In the genomic region with DNA sequence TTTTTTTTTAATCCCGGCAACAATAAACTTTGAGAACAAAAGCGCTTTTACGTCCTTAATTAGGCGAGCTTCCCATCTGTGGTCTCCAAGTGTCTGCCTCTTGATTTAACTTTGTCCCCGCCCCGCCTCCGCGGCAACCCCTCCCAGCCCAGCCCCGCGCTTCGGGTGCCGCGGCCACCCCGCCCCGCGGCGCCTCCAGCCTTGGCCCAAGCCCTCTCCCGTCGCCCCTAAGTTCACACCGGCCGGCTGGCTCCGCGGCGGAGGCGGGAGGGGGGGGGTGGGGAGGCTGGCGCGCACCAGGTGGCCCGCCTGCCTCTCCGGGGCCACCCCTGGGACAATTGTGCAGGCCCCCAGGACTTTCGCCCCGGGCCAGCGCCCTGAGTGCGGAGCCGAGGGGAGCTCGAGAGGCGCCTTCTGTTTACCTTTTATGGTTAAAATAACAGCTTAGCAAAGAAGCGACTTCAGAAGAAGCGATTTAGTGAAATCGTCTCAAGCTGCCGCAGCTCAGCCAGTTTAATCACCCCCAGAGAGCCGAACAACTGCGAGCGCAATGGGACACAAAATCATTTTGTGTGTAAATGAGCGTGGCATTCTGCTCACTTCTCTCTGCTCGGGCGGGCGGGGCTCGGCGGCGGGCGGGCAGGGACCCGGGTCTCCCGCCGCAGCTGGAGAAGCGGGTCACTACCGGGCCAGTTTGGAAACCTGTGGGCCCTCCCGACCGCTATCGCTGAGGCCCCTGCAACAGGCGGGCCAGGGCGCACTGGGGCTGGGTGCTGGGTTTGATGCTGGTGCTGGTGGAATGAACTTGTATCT, we compare ENCODE assay signal across 8 cellular contexts. TPM values are rescaled to one million over a fixed set of nuclear protein-coding genes. Genes with fewer than 3 reads are reported as not detected.
DNase-seq lines count a peak whose midpoint lies in the region; ATAC-seq and TF ChIP-seq lines count a peak whose summit lies in the region.

No MANE protein-coding gene starts in this region.

- peaks cover 24% of the 10 kb centered on the region for H3K27me3 Mint-ChIP-seq in GM23338 (ENCODE audit: insufficient read depth, low read depth, poor library complexity)

- H3K4me1 ChIP-seq in GM23338 (ENCODE audit: insufficient read depth) (peaks cover 24% of the 10 kb centered on the region), PC-9 (replicated peaks; ENCODE audit: insufficient read depth) (0 out of 2 replicates have a peak, but pooled peaks cover 6% of the 10 kb centered on the region), lower lobe of right lung (peaks cover 12% of the 10 kb centered on the region), tibial artery (peaks cover 0 to 37% (median 15%) of the 10 kb centered on the region in 4 donors)

- H3K27ac ChIP-seq in GM23338 (ENCODE audit: low read depth) (peak overlapping the region; percentile 72; the same call in 1 of the 2 replicates), PC-9 (no peak overlapping the region), dorsolateral prefrontal cortex (peak overlapping the region in 50 of 59 donors; percentile 5 to 94 (median 86)), lower lobe of right lung (peak overlapping the region; percentile 91), tibial artery (peak overlapping the region; percentile 84 to 97)

- peaks cover 10% of the 10 kb centered on the region; the same call in 1 of the 2 replicates for H4K20me1 ChIP-seq in GM23338 (replicated peaks; ENCODE audit: insufficient read depth)
- H4K20me1 ChIP-seq in PC-9 (ENCODE audit: insufficient read depth) = no peaks in the 10 kb centered on the region

- 0 out of 2 replicates have a peak, but pooled peaks cover 5% of the 10 kb centered on the region for H3F3A ChIP-seq in GM23338 (replicated peaks; ENCODE audit: low read depth)
- peaks cover 4% of the 10 kb centered on the region; the same call in 1 of the 2 replicates for H3F3A ChIP-seq in PC-9 (ENCODE audit: insufficient read depth, low read depth)

- H2AFZ ChIP-seq in GM23338 (peak overlapping the region; percentile 18; the same call in 1 of the 2 replicates), PC-9 (no peak overlapping the region)

- H3K4me3 ChIP-seq in GM23338 (peak overlapping the region; percentile 88), PC-9 (peak overlapping the region; percentile 82), dorsolateral prefrontal cortex (peak overlapping the region; percentile 52 to 81 (median 69)), lower lobe of right lung (peak overlapping the region; percentile 76), tibial artery (peak overlapping the region; percentile 83 to 91)

- H3K27ac Mint-ChIP-seq in GM23338 = peak overlapping the region; percentile 92

- H3K9me3 Mint-ChIP-seq in GM23338 = no peaks in the 10 kb centered on the region; the same call in 2 of the 3 replicates

- H3K4me2 ChIP-seq in GM23338 (peak overlapping the region; percentile 96), PC-9 (peak overlapping the region; percentile 88)

- ATAC-seq in GM23338 = peak; percentile 27
- peak; percentile 35 to 40 for ATAC-seq in lower lobe of right lung
- no peak for ATAC-seq in GM18861 (IDR thresholded peaks at IDR 0.05; ENCODE audit: unreplicated experiment)
- no peak for ATAC-seq in GM21390 (IDR thresholded peaks at IDR 0.05; ENCODE audit: unreplicated experiment)

- TF ChIP-seq CTCF in GM23338 (conservative IDR thresholded peaks at IDR 0.05; ENCODE audit: low read depth in 2 of 2) (no peak), PC-9 (conservative IDR thresholded peaks at IDR 0.05) (no peak), dorsolateral prefrontal cortex (IDR thresholded peaks at IDR 0.05 in 54 of 56, conservative IDR thresholded peaks at IDR 0.05 in 2 of 56; ENCODE audit: low read depth in 1 of 56, partially characterized antibody in 56 of 56) (no peak), lower lobe of right lung (IDR thresholded peaks at IDR 0.05) (no peak), tibial artery (IDR thresholded peaks at IDR 0.05) (no peak)

- H3K4me3 Mint-ChIP-seq in GM23338 = peak overlapping the region; percentile 92

- intact Hi-C loops in PC-9 (cut with micrococcal nuclease; ENCODE audit: unreplicated experiment) (loop anchor here (5.0 kb wide), 2 partner anchors 199 to 339 kb away; no protein-coding TSS in a partner anchor), dorsolateral prefrontal cortex (cut with DNase I) (loop anchor here in 1 of 2 donors (10.0 kb wide), 1 partner anchor 337 kb away; no protein-coding TSS in a partner anchor), lower lobe of right lung (cut with DNase I) (no loop called here), tibial artery (cut with DNase I; ENCODE audit: low total_unique reads) (loop anchor here (5.0 kb wide), 1 partner anchor 199 kb away; no protein-coding TSS in a partner anchor)

- H3K36me3 Mint-ChIP-seq in GM23338 (ENCODE audit: low read depth) = peaks cover 37% of the 10 kb centered on the region

- CTCF ChIA-PET in PC-9 (lab: Charles Lee) = no interaction called here

- BruUV-seq in PC-9 (replicated peaks; lab: Mats Ljungman, UMichigan) = no TSS peak

- no peaks in the 10 kb centered on the region for H3K9me3 ChIP-seq in PC-9 (ENCODE audit: insufficient read depth, low read depth)
- no peaks in the 10 kb centered on the region for H3K9me3 ChIP-seq in lower lobe of right lung
- no peaks in the 10 kb centered on the region for H3K9me3 ChIP-seq in tibial artery

- H3K27me3 ChIP-seq in GM23338 (ENCODE audit: insufficient read depth) = no peaks in the 10 kb centered on the region
- H3K27me3 ChIP-seq in PC-9 (ENCODE audit: insufficient read depth, low read depth) = no peaks in the 10 kb centered on the region
- H3K27me3 ChIP-seq in dorsolateral prefrontal cortex = peaks cover 0 to 19% (median 0%) of the 10 kb centered on the region in 45 donors
- peaks cover 10% of the 10 kb centered on the region for H3K27me3 ChIP-seq in lower lobe of right lung (ENCODE audit: low read depth)
- no peaks in the 10 kb centered on the region for H3K27me3 ChIP-seq in tibial artery

- H3K79me2 ChIP-seq in GM23338 (replicated peaks; ENCODE audit: insufficient read depth) (0 out of 2 replicates have a peak, but pooled peaks cover 6% of the 10 kb centered on the region), PC-9 (ENCODE audit: low read depth) (no peaks in the 10 kb centered on the region)

- H3K36me3 ChIP-seq in GM23338 (ENCODE audit: insufficient read depth) = no peaks in the 10 kb centered on the region; the same call in 1 of the 2 replicates
- H3K36me3 ChIP-seq in PC-9 (ENCODE audit: low read depth) = peaks cover 11% of the 10 kb centered on the region; the same call in 1 of the 2 replicates
- peaks cover 28% of the 10 kb centered on the region for H3K36me3 ChIP-seq in lower lobe of right lung
- peaks cover 0 to 26% (median 20%) of the 10 kb centered on the region in 3 donors for H3K36me3 ChIP-seq in tibial artery

- peaks cover 31% of the 10 kb centered on the region for H3K4me1 Mint-ChIP-seq in GM23338

- peak; percentile 83 for DNase-seq in GM23338 (ENCODE audit: low spot score)
- DNase-seq in PC-9 = no peak
- DNase-seq in dorsolateral prefrontal cortex = peak in 1 of 10 donors; percentile 22
- DNase-seq in lower lobe of right lung = no peak
- peak; percentile 30 to 78 for DNase-seq in tibial artery
- DNase-seq in NCI-H774 (lab: John Stamatoyannopoulos, UW) = no peak

- POLR2A ChIA-PET in PC-9 (lab: Charles Lee; ENCODE audit: unreplicated experiment) = no interaction called here

- H3K9me2 ChIP-seq in GM23338 (ENCODE audit: insufficient read depth) (no peaks in the 10 kb centered on the region), PC-9 (ENCODE audit: insufficient read depth) (no peaks in the 10 kb centered on the region)

TF ChIP-seq in GM23338, 12 proteins besides CTCF, POLR2A, EP300 and RAD21:
- TF ChIP-seq POLR2AphosphoS5 (IDR thresholded peaks at IDR 0.05; ENCODE audit: low read depth) = peak; percentile 27
- no peak for TF ChIP-seq STAT1 (IDR thresholded peaks at IDR 0.05; ENCODE audit: unreplicated experiment)

RNA-seq across cellular contexts. Expression of gene KCTD15, which starts 1.4 kb away (rescaled TPM):
- 46.9 and 60.1 TPM in 2 replicates for total RNA-seq in GM23338 (2014; rRNA removed; shearing (Covaris generic))
- polyA plus RNA-seq in GM23338 (2016; fragmentation: Nextera tagmentation; extraction: Ambion mirVana) = 5.1 and 5.8 TPM in 2 replicates
- total RNA-seq in PC-9 (2021) (13.8 and 20.4 TPM in 2 replicates), dorsolateral prefrontal cortex (10 to 100 TPM; 12.3 to 56.4 (median 26.3) TPM), lower lobe of right lung (27.0 TPM)

Comparison
In these comparisons a context has a peak if more than half of its experiments do, and no peak if none do; other contexts are left out.
1. ATAC-seq: peak in GM23338 (single experiment) and lower lobe of right lung (2 of 2); none in GM18861 (single experiment) and GM21390 (single experiment).
2. DNase-seq: peak in GM23338 (single experiment) and tibial artery (2 of 2); none in PC-9 (0 of 2), lower lobe of right lung (single experiment) and NCI-H774 (single experiment).
3. Peak in every context shown above with its lines, with median percentiles within 50 percentile points of each other: H3K4me3 ChIP-seq.